Comparison of ENCODE assay signal across 8 cellular contexts in the genomic region with DNA sequence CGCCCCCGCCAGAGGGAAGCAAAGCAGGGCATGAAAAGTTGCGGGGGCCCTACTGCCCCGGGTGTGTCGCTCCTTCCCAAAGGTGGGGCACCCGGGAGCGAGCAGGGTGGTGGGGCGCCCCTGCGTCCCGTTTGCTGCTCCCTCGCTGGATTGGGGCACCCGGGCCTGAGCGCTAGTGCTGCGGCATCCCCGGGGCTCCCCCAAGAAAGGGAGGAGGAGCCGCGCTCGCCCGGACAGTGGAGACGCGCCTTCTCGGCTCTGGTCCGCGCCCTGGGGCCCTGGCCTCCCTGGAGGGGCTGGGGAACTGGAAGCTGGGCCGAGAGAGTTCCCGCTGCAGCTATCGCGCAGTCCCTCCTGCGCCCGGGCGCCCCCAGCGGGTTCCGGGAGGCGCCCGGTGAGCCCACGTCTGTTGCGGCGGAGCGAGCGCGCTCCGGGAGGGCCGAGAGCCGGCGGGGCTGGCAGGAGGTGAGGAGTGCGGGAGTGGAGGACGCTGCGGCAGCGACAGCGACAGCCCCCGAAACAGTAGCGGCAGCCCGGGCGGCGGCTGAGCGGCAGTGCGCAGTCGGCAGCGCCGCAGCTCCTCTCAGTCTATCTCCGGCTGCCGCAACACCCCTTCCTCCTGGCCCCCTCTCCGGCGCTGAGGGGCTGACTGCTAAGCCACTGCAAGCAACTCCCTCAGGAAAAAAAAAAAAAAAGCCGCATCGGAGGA. TPM values are rescaled to one million over a fixed set of nuclear protein-coding genes. Genes with fewer than 3 reads are reported as not detected.
DNase-seq lines count a peak whose midpoint lies in the region; TF ChIP-seq lines count a peak whose summit lies in the region.
"Had no signal": no experiment of that assay in that cellular context is flagged by ENCODE, and none has a peak within 500 bp of the region (broad histone marks: within the 10 kb centered on the region; RNA-seq: fewer than 3 reads in every experiment).

No MANE protein-coding gene starts in this region.

- no peak overlapping the region for H4K8ac ChIP-seq in neuronal stem cell (ENCODE audit: low read depth, low read length)

- peaks cover 22% of the 10 kb centered on the region for H3K4me1 ChIP-seq in HUES48 (ENCODE audit: control insufficient read depth, insufficient read depth, low read length)
- peaks cover 6 to 8% of the 10 kb centered on the region in 2 donors for H3K4me1 ChIP-seq in neuronal stem cell (ENCODE audit: control insufficient read depth in 2 of 2, insufficient read depth in 1 of 2, low read depth in 1 of 2, low read length in 2 of 2)

- no peak overlapping the region for H2BK5ac ChIP-seq in neuronal stem cell (ENCODE audit: low read length)

- H3K79me1 ChIP-seq in neuronal stem cell (ENCODE audit: low read depth, low read length): no peaks in the 10 kb centered on the region

- peak overlapping the region; percentile 75 for H2BK15ac ChIP-seq in neuronal stem cell (ENCODE audit: low read length)

- no peaks in the 10 kb centered on the region for H3K36me3 ChIP-seq in HUES48 (ENCODE audit: control insufficient read depth, insufficient read depth, low read length)
- H3K36me3 ChIP-seq in neuronal stem cell (replicated peaks in 1 of 2; ENCODE audit: control insufficient read depth in 2 of 2, insufficient read depth in 2 of 2, low read length in 2 of 2): no peaks in the 10 kb centered on the region

- TF ChIP-seq CTCF in GM10266 (IDR thresholded peaks at IDR 0.05; ENCODE audit: control insufficient read depth, insufficient read depth, low read depth, missing control alignments): no peak

- peak overlapping the region; percentile 96 for H3K4me2 ChIP-seq in neuronal stem cell (ENCODE audit: insufficient read depth, low read length, poor library complexity, severe bottlenecking)

- no CpG with 5 or more reads among the region's 66 CpGs for WGBS in neuronal stem cell (ENCODE audit: extremely low coverage in 2 of 2, insufficient read length in 2 of 2, insufficient replicate concordance in 1 of 2), 2 donors

- H3K27me3 ChIP-seq in HUES48 (ENCODE audit: control insufficient read depth, insufficient read depth, low read length) (peaks cover 70% of the 10 kb centered on the region), neuronal stem cell (ENCODE audit: control insufficient read depth in 3 of 3, insufficient read depth in 3 of 3, low read depth in 1 of 3, low read length in 3 of 3) (peaks cover 0 to 75% (median 16%) of the 10 kb centered on the region in 3 experiments)

- H2AFZ ChIP-seq in neuronal stem cell (ENCODE audit: low read length): peak overlapping the region; percentile 97

- H3K9me3 ChIP-seq in HUES48 (ENCODE audit: control insufficient read depth, insufficient read depth, low read length): no peaks in the 10 kb centered on the region
- H3K9me3 ChIP-seq in neuronal stem cell (replicated peaks in 1 of 2; ENCODE audit: control insufficient read depth in 2 of 2, insufficient read depth in 1 of 2, low read depth in 1 of 2, low read length in 2 of 2): peaks cover 0 to 2% of the 10 kb centered on the region in 2 donors

- no peak overlapping the region for H3K9ac ChIP-seq in HUES48 (ENCODE audit: low read depth, low read length)
- peak overlapping the region; percentile 88 for H3K9ac ChIP-seq in neuronal stem cell (ENCODE audit: low read depth, low read length, poor library complexity)

- H3K14ac ChIP-seq in neuronal stem cell (ENCODE audit: low read length): peak overlapping the region; percentile 94

- peak; percentile 30 for DNase-seq in GM10266 (ENCODE audit: extremely low spot score)
- peak; percentile 36 to 51 for DNase-seq in activated T-cell treated with anti-CD3 and anti-CD28 coated beads, Interleukin-2, amount 50 U/mL, for 48 hours
- peak; percentile 17 for DNase-seq in germinal center (ENCODE audit: low spot score)
- peak; percentile 45 for DNase-seq in neuronal stem cell (ENCODE audit: low spot score)
- DNase-seq in GF-D8 (lab: John Stamatoyannopoulos, UW): no peak
- DNase-seq in HT-29 (ENCODE audit: low spot score): no peak

- no peak overlapping the region for H2AK5ac ChIP-seq in neuronal stem cell (ENCODE audit: low read depth, low read length)

- H3K4me3 ChIP-seq in HUES48 (ENCODE audit: low read depth, low read length) (peak overlapping the region; percentile 84), neuronal stem cell (ENCODE audit: low read length in 2 of 2) (peak overlapping the region; percentile 46 to 82)

- H3K27ac ChIP-seq in HUES48 (ENCODE audit: low read depth, low read length): peak overlapping the region; percentile 57
- no peak overlapping the region for H3K27ac ChIP-seq in neuronal stem cell (replicated peaks; ENCODE audit: low read length)
- H3K27ac ChIP-seq: VCaP had no signal

- no peak overlapping the region for H4K91ac ChIP-seq in neuronal stem cell (ENCODE audit: low read depth, low read length, poor library complexity)

- no peak overlapping the region for H2BK12ac ChIP-seq in neuronal stem cell (ENCODE audit: low read length)

- H3K18ac ChIP-seq in neuronal stem cell (ENCODE audit: low read length): peak overlapping the region; percentile 87

- no peak overlapping the region for H3K4ac ChIP-seq in neuronal stem cell (ENCODE audit: low read length)

- peak overlapping the region; percentile 98 for H3K23ac ChIP-seq in neuronal stem cell (ENCODE audit: low read depth, low read length, poor library complexity)

- H2BK120ac ChIP-seq in neuronal stem cell (ENCODE audit: low read depth, low read length): no peak overlapping the region

RNA-seq across cellular contexts. Expression of a gene that starts 0.5 kb away (rescaled TPM):
- 0.45 TPM for polyA plus RNA-seq in neuronal stem cell (2013, experiment 1 of 2)
- 0.64 TPM for polyA plus RNA-seq in neuronal stem cell (2013, experiment 2 of 2)
- not detected in 2 replicates for total RNA-seq in HT-29 (2014; rRNA removed; shearing (Covaris generic))

Comparison
In these comparisons a context has a peak if more than half of its experiments do, and no peak if none do; other contexts are left out.
1. DNase-seq: peak in GM10266 (single experiment), activated T-cell treated with anti-CD3 and anti-CD28 coated beads, Interleukin-2, amount 50 U/mL, for 48 hours (2 of 2), germinal center (single experiment) and neuronal stem cell (single experiment); none in GF-D8 (single experiment) and HT-29 (single experiment).